Comparison of ENCODE assay signal across 9 cellular contexts in genomic region chr20:15162061-15162740, GRCh38.
DNase-seq lines count a peak whose midpoint lies in the region; ATAC-seq and TF ChIP-seq lines count a peak whose summit lies in the region.
"Had no signal": no experiment of that assay in that cellular context is flagged by ENCODE, and none has a peak within 500 bp of the region (broad histone marks: within the 10 kb centered on the region; RNA-seq: fewer than 3 reads in every experiment).

No MANE protein-coding gene starts in this region.

- no peaks in the 10 kb centered on the region for H3K79me2 ChIP-seq in PC-9 (ENCODE audit: low read depth)

- H3K9me2 ChIP-seq in PC-9 (ENCODE audit: insufficient read depth), result no peaks in the 10 kb centered on the region

- peaks cover 7 to 8% of the 10 kb centered on the region in 2 donors for H3K9me3 Mint-ChIP-seq in natural killer cell

- CTCF ChIA-PET in PC-9 (lab: Charles Lee), result no interaction called here

- 0 out of 2 replicates have a peak overlapping the region, but pooled peaks have one; percentile 11 for H3K4me3 ChIP-seq in PC-9
- no peak overlapping the region for H3K4me3 ChIP-seq in colonic mucosa

- intact Hi-C loops in PC-9 (cut with micrococcal nuclease; ENCODE audit: unreplicated experiment) (no loop called here), natural killer cell (cut with micrococcal nuclease) (no loop called here), colonic mucosa (cut with DNase I) (no loop called here)

- H3K4me2 ChIP-seq in PC-9, result peak overlapping the region; percentile 26

- DNase-seq in PC-9, result no peak
- DNase-seq in natural killer cell, result no peak
- DNase-seq in SKM-1 treated with dmso at 0.1 percent for 144 hours (lab: John Stamatoyannopoulos, UW; ENCODE audit: unreplicated experiment), result no peak
- no peak for DNase-seq in GM03348 (ENCODE audit: low spot score)
- DNase-seq in colonic mucosa, result no peak
- no peak for DNase-seq in stimulated activated CD4-positive, alpha-beta T cell treated with anti-CD3 and anti-CD28 coated beads, Interleukin-15, amount 100 ng/mL, for 24 hours
- DNase-seq: HFFc6 had no signal

- H3K27ac ChIP-seq in PC-9 (no peak overlapping the region), colonic mucosa (no peak overlapping the region)

- H2AFZ ChIP-seq in PC-9, result no peak overlapping the region

- no peaks in the 10 kb centered on the region for H3K4me1 ChIP-seq in PC-9 (replicated peaks; ENCODE audit: insufficient read depth)
- no peaks in the 10 kb centered on the region for H3K4me1 ChIP-seq in colonic mucosa

- no peak overlapping the region for H3K9ac ChIP-seq in colonic mucosa (ENCODE audit: low read depth in 2 of 2, low read length in 2 of 2)

- H3K27me3 ChIP-seq in PC-9 (ENCODE audit: insufficient read depth, low read depth), result no peaks in the 10 kb centered on the region
- no peaks in the 10 kb centered on the region for H3K27me3 ChIP-seq in colonic mucosa

- no TSS peak for BruUV-seq in PC-9 (replicated peaks; lab: Mats Ljungman, UMichigan)

- no peaks in the 10 kb centered on the region for H3K36me3 Mint-ChIP-seq in natural killer cell

- no peaks in the 10 kb centered on the region for H3K27me3 Mint-ChIP-seq in natural killer cell (ENCODE audit: low read depth in 2 of 2)

- H3K36me3 ChIP-seq in PC-9 (ENCODE audit: low read depth) (no peaks in the 10 kb centered on the region), colonic mucosa (no peaks in the 10 kb centered on the region)

- no peaks in the 10 kb centered on the region for H3F3A ChIP-seq in PC-9 (ENCODE audit: insufficient read depth, low read depth)

- H3K27ac Mint-ChIP-seq in natural killer cell, result peak overlapping the region in 1 of 2 donors; percentile 1
- H3K27ac Mint-ChIP-seq: HFFc6 had no signal

- TF ChIP-seq CTCF in PC-9 (conservative IDR thresholded peaks at IDR 0.05) (no peak), natural killer cell (IDR thresholded peaks at IDR 0.05) (no peak), colonic mucosa (IDR thresholded peaks at IDR 0.05) (no peak)

- no peaks in the 10 kb centered on the region for H4K20me1 ChIP-seq in PC-9 (ENCODE audit: insufficient read depth)

- ATAC-seq in GM18861 (IDR thresholded peaks at IDR 0.05; ENCODE audit: unreplicated experiment), result peak; percentile 62
- ATAC-seq in HG02623 (IDR thresholded peaks at IDR 0.05; ENCODE audit: unreplicated experiment), result peak; percentile 76
- ATAC-seq in natural killer cell, result no peak

- H3K4me1 Mint-ChIP-seq in natural killer cell, result peaks cover 0 to 7% of the 10 kb centered on the region in 2 donors

- peak overlapping the region; percentile 21 for H3K4me3 Mint-ChIP-seq in natural killer cell
- H3K4me3 Mint-ChIP-seq: HFFc6 had no signal

- H3K9me3 ChIP-seq in PC-9 (ENCODE audit: insufficient read depth, low read depth), result no peaks in the 10 kb centered on the region
- H3K9me3 ChIP-seq in colonic mucosa, result no peaks in the 10 kb centered on the region

- POLR2A ChIA-PET in PC-9 (lab: Charles Lee; ENCODE audit: unreplicated experiment), result no interaction called here

Comparison
In these comparisons a context has a peak if more than half of its experiments do, and no peak if none do; other contexts are left out.
1. ATAC-seq: peak in GM18861 (single experiment) and HG02623 (single experiment); none in natural killer cell (0 of 3).